In genomic region chr14:64235652-64236640, GRCh38 we compare ENCODE assay signal across 11 cellular contexts. TPM values are rescaled to one million over a fixed set of nuclear protein-coding genes. Genes with fewer than 3 reads are reported as not detected.
DNase-seq lines count a peak whose midpoint lies in the region; ATAC-seq lines count a peak whose summit lies in the region.
"Had no signal": no experiment of that assay in that cellular context is flagged by ENCODE, and none has a peak within 500 bp of the region (broad histone marks: within the 10 kb centered on the region; RNA-seq: fewer than 3 reads in every experiment).

No MANE protein-coding gene starts in this region.

- H3K27me3 ChIP-seq in BLaER1 (no peaks in the 10 kb centered on the region; the same call in 1 of the 2 replicates), SJCRH30 (no peaks in the 10 kb centered on the region)
- H3K27me3 ChIP-seq: colonic mucosa had no signal

- H4K20me1 ChIP-seq in BLaER1, result no peaks in the 10 kb centered on the region

- peak overlapping the region; percentile 70 for H3K4me2 ChIP-seq in BLaER1

- H3K9me3 ChIP-seq in BLaER1 (no peaks in the 10 kb centered on the region), SJCRH30 (replicated peaks) (no peaks in the 10 kb centered on the region)
- H3K9me3 ChIP-seq: colonic mucosa had no signal

- no peak overlapping the region for H3K9ac ChIP-seq in BLaER1

- H3K4me3 ChIP-seq in BLaER1 (no peak overlapping the region), SJCRH30 (no peak overlapping the region)
- H3K4me3 ChIP-seq: colonic mucosa, K562 had no signal

- DNase-seq in SJCRH30, result peak in 1 of 2 experiments; percentile 14
- no peak for DNase-seq in NCI-H510A treated with DMSO at 0.1 percent for 48 hours (lab: John Stamatoyannopoulos, UW)
- DNase-seq in activated naive CD4-positive, alpha-beta T cell (lab: John Stamatoyannopoulos, UW), result no peak
- DNase-seq in activated naive CD4-positive, alpha-beta T cell treated with Interleukin-2 at 50 U/mL for 16 hours, result no peak
- DNase-seq in stimulated activated CD4-positive, alpha-beta T cell treated with anti-CD3 and anti-CD28 coated beads, Interleukin-1b, Interleukin-23, amount 100 ng/mL, for 48 hours, result no peak
- DNase-seq: colonic mucosa had no signal

- ATAC-seq in GM19035 (IDR thresholded peaks at IDR 0.05; ENCODE audit: unreplicated experiment) (peak; percentile 78), HG02943 (IDR thresholded peaks at IDR 0.05; ENCODE audit: low read depth, unreplicated experiment) (peak; percentile 65)
- ATAC-seq: K562 had no signal

- H3K36me3 ChIP-seq in BLaER1 (no peaks in the 10 kb centered on the region), SJCRH30 (no peaks in the 10 kb centered on the region; the same call in 1 of the 2 replicates)
- H3K36me3 ChIP-seq: colonic mucosa had no signal

- H3K4me1 ChIP-seq in BLaER1 (peaks cover 53% of the 10 kb centered on the region), SJCRH30 (peaks cover 49% of the 10 kb centered on the region)
- H3K4me1 ChIP-seq: colonic mucosa had no signal

- H3K27ac ChIP-seq in BLaER1, result no peak overlapping the region
- peak overlapping the region; percentile 67 for H3K27ac ChIP-seq in SJCRH30
- H3K27ac ChIP-seq: C4-2B, colonic mucosa had no signal

RNA-seq across cellular contexts. Expression of gene ESR2, which starts 58.2 kb away (rescaled TPM):
- 11.8 and 12.1 TPM in 2 replicates for total RNA-seq in SJCRH30 (2014; rRNA removed; shearing (Covaris generic))
